In the genomic region with DNA sequence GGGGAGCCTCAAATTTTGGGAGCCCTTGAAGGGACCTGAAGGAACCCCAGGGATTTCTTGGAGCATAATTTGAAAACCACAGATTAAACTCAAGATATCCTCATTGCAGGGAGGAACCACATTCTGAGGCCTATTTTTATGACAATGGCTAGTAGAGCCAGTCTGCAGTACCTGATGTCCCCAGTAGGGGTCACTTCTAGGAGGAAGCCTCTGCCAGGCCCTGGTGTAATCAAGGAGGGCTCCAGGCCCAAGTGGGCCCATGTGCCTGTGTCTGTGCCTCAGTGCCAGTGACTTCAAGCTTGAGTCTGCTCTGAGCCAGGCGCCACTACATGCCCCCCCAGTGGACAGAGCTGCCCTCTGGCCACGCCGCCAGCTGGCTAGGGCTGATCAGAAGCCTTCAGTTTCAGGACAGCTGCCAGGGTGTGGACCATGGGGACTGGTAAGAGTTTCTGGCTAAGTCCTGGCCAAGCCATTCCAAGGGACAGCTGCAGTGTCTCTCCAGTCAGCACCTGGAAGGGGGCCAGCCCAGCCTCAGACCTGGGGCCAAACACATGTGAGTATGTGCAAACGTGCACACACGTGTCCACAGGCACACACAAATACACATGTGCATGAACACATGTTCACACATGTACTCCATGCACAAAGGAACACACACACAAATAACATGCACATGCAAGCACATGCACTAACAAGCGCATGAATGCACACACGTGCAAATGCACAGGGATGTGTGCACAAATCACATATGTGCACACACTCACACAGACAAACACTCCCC, we compare ENCODE assay signal across 11 cellular contexts. TPM values are rescaled to one million over a fixed set of nuclear protein-coding genes. Genes with fewer than 3 reads are reported as not detected.
DNase-seq lines count a peak whose midpoint lies in the region; ATAC-seq and TF ChIP-seq lines count a peak whose summit lies in the region.
"Had no signal": no experiment of that assay in that cellular context is flagged by ENCODE, and none has a peak within 500 bp of the region (broad histone marks: within the 10 kb centered on the region; RNA-seq: fewer than 3 reads in every experiment).

No MANE protein-coding gene starts in this region.

- H3K4me1 ChIP-seq in esophagus squamous epithelium: peaks cover 6 to 20% (median 8%) of the 10 kb centered on the region in 3 donors
- no peaks in the 10 kb centered on the region for H3K4me1 ChIP-seq in ovary (ENCODE audit: insufficient read depth)

- H3K4me3 Mint-ChIP-seq in progenitor cell of endocrine pancreas (ENCODE audit: low read depth): no peak overlapping the region

- WGBS in esophagus squamous epithelium, 2 donors: 64 to 78% methylated on average over 2 to 4 of the region's 7 CpGs
- WGBS in ovary, 3 donors: 47 to 67% (median 51%) methylated on average over 7 of the region's 7 CpGs

- TF ChIP-seq POLR2A in esophagus squamous epithelium (IDR thresholded peaks at IDR 0.05) (no peak), ovary (IDR thresholded peaks at IDR 0.05) (no peak)

- H3K4me1 Mint-ChIP-seq in progenitor cell of endocrine pancreas (ENCODE audit: low read depth): peaks cover 6% of the 10 kb centered on the region

- H3K36me3 ChIP-seq in esophagus squamous epithelium: no peaks in the 10 kb centered on the region
- no peaks in the 10 kb centered on the region for H3K36me3 ChIP-seq in ovary

- peak; percentile 23 for DNase-seq in GM12865 (ENCODE audit: low read depth)
- peak; percentile 20 for DNase-seq in NCI-H446 treated with DMSO at 0.1 percent for 48 hours (lab: John Stamatoyannopoulos, UW)
- no peak for DNase-seq in esophagus squamous epithelium (lab: John Stamatoyannopoulos, UW)
- DNase-seq in progenitor cell of endocrine pancreas (ENCODE audit: low spot score, unreplicated experiment): no peak
- no peak for DNase-seq in NCI-H526 treated with DMSO at 0.1 percent for 48 hours (lab: John Stamatoyannopoulos, UW)
- no peak for DNase-seq in effector CD8-positive, alpha-beta T cell (lab: John Stamatoyannopoulos, UW)
- DNase-seq in ovary: no peak

- no peak overlapping the region for H3K27ac Mint-ChIP-seq in progenitor cell of endocrine pancreas

- no peak overlapping the region for H3K4me3 ChIP-seq in GM12865 (ENCODE audit: low read depth, low read length)
- H3K4me3 ChIP-seq in esophagus squamous epithelium: no peak overlapping the region
- no peak overlapping the region for H3K4me3 ChIP-seq in ovary

- TF ChIP-seq CTCF in GM12865 (IDR thresholded peaks at IDR 0.05; ENCODE audit: insufficient read depth, low read depth, low read length, missing control alignments) (peak; percentile 50), esophagus squamous epithelium (IDR thresholded peaks at IDR 0.05) (peak in 4 of 6 experiments; percentile 30 to 69 (median 40)), progenitor cell of endocrine pancreas (IDR thresholded peaks at IDR 0.05; ENCODE audit: unreplicated experiment) (peak; percentile 49), ovary (IDR thresholded peaks at IDR 0.05) (no peak)

- H3K27ac ChIP-seq in esophagus squamous epithelium: no peak overlapping the region
- H3K27ac ChIP-seq in ovary: no peak overlapping the region

- H3K9me3 Mint-ChIP-seq in progenitor cell of endocrine pancreas (ENCODE audit: low read depth): no peaks in the 10 kb centered on the region

- ATAC-seq in HG02884 (IDR thresholded peaks at IDR 0.05; ENCODE audit: unreplicated experiment): no peak

- peaks cover 0 to 9% (median 7%) of the 10 kb centered on the region in 3 donors for H3K9me3 ChIP-seq in esophagus squamous epithelium
- H3K9me3 ChIP-seq in ovary: no peaks in the 10 kb centered on the region

- intact Hi-C loops in esophagus squamous epithelium (cut with DNase I) (no loop called here), ovary (cut with DNase I) (loop anchor here in 1 of 4 donors (10.0 kb wide), 1 partner anchor 529 kb away; no protein-coding TSS in a partner anchor)

- H3K36me3 Mint-ChIP-seq in progenitor cell of endocrine pancreas (ENCODE audit: insufficient read depth): no peaks in the 10 kb centered on the region

- H3K27me3 Mint-ChIP-seq in progenitor cell of endocrine pancreas: peaks cover 4% of the 10 kb centered on the region

- no peaks in the 10 kb centered on the region for H3K27me3 ChIP-seq in esophagus squamous epithelium
- no peaks in the 10 kb centered on the region for H3K27me3 ChIP-seq in ovary

- TF ChIP-seq EP300 in ovary (IDR thresholded peaks at IDR 0.05): no peak

RNA-seq across cellular contexts. Expression of gene SLC7A10, which starts 20.5 kb away (rescaled TPM):
- total RNA-seq in esophagus squamous epithelium (not detected), progenitor cell of endocrine pancreas (0.48 and 0.98 TPM in 2 replicates), ovary (not detected)
- not detected for polyA plus RNA-seq in ovary
- total RNA-seq: dermis microvascular lymphatic vessel endothelial cell, mononuclear cell, NCI-H460 had no signal

RNA-seq across cellular contexts. Expression of gene LRP3, which starts 52.0 kb away (rescaled TPM):
- total RNA-seq in esophagus squamous epithelium (10 to 100 TPM in 2 of 4 donors, 1 to 10 TPM in 2; 5.5 to 17.2 (median 8.9) TPM), progenitor cell of endocrine pancreas (50.1 and 51.2 TPM in 2 replicates), ovary (100 to 1,000 TPM in 4 of 7 donors, 10 to 100 TPM in 3; 43.7 to 138 (median 107) TPM)
- polyA plus RNA-seq in ovary: 10 to 100 TPM in 1 of 2 donors, 1 to 10 TPM in 1; 1.2 to 76.1 TPM

RNA-seq across cellular contexts. Expression of gene CEBPA, which starts 56.2 kb away (rescaled TPM):
- total RNA-seq in esophagus squamous epithelium (10 to 100 TPM; 27.1 to 33.5 (median 31.5) TPM), progenitor cell of endocrine pancreas (12.3 and 12.5 TPM in 2 replicates), ovary (1 to 10 TPM; 1.5 to 6.1 (median 3.7) TPM)
- polyA plus RNA-seq in ovary: 1 to 10 TPM in 1 of 2 donors, under 1 TPM in 1; 0.92 to 4.3 TPM

Comparison
In these comparisons a context has a peak if more than half of its experiments do, and no peak if none do; other contexts are left out.
1. DNase-seq: peak in GM12865 (single experiment) and NCI-H446 treated with DMSO at 0.1 percent for 48 hours (single experiment); none in esophagus squamous epithelium (single experiment), progenitor cell of endocrine pancreas (single experiment), NCI-H526 treated with DMSO at 0.1 percent for 48 hours (single experiment), effector CD8-positive, alpha-beta T cell (single experiment) and ovary (0 of 5).
2. CTCF ChIP-seq: peak in GM12865 (single experiment), esophagus squamous epithelium (4 of 6) and progenitor cell of endocrine pancreas (single experiment); none in ovary (0 of 3).